Comparison of ENCODE assay signal across 20 cellular contexts in the genomic region with DNA sequence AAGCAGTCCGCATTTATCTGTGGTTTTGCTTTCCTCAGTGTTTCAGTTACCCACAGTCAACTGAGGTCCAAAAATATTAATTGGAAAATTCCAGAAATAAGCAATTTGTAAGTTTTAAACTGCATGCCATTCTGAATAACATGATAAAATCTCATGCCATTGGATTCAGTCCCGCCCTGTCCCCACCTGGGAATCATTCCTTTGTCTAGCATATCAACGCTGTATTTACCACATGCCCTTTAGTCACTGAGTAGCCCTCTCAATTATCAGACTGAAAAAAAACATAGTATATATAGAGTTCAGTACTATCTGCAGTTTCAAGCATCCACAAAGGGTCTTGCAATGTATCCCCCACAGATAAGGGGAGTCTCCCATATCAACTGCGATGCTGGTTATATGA. TPM values are rescaled to one million over a fixed set of nuclear protein-coding genes. Genes with fewer than 3 reads are reported as not detected.
A peak's percentile ranks its signal among the peaks of the same experiment; 100 is the strongest.
DNase-seq lines count a peak whose midpoint lies in the region; ATAC-seq and TF ChIP-seq lines count a peak whose summit lies in the region.
"Had no signal": no experiment of that assay in that cellular context is flagged by ENCODE, and none has a peak within 500 bp of the region (broad histone marks: within the 10 kb centered on the region; RNA-seq: fewer than 3 reads in every experiment).

No MANE protein-coding gene starts in this region.

- H2AK9ac ChIP-seq in IMR-90 (replicated peaks; ENCODE audit: low read depth, low read length, poor library complexity) = no peak overlapping the region

- H3K4me1 ChIP-seq in IMR-90 (ENCODE audit: control insufficient read depth, insufficient read depth, low read length) (peaks cover 12% of the 10 kb centered on the region), ascending aorta (peaks cover 2 to 39% of the 10 kb centered on the region in 2 donors)
- H3K4me1 ChIP-seq: body of pancreas had no signal

- no peak overlapping the region for H2AFZ ChIP-seq in IMR-90 (replicated peaks; ENCODE audit: low read length, poor library complexity)

- no TSS peak for BruUV-seq in IMR-90 (replicated peaks; lab: Mats Ljungman, UMichigan)

- H3K27me3 ChIP-seq in IMR-90 (ENCODE audit: control insufficient read depth, insufficient read depth, low read length) (no peaks in the 10 kb centered on the region), ascending aorta (no peaks in the 10 kb centered on the region)
- H3K27me3 ChIP-seq: body of pancreas, colonic mucosa, left lung, spleen, vagina had no signal

- H3K14ac ChIP-seq in IMR-90 (replicated peaks; ENCODE audit: low read depth, low read length) = no peak overlapping the region

- TF ChIP-seq RAD21 in IMR-90 (IDR thresholded peaks at IDR 0.05; ENCODE audit: low read length) = no peak

- H4K91ac ChIP-seq in IMR-90 (ENCODE audit: insufficient read depth, low read depth, low read length) = no peak overlapping the region

- peaks cover 33% of the 10 kb centered on the region for H3K36me3 Mint-ChIP-seq in T-helper 2 cell treated with Interferon-gamma antibody and Interleukin-4, amounts not matched to agents 5 μg/mL and 100 μg/mL, for 36 hours (ENCODE audit: low read depth)
- peaks cover 12% of the 10 kb centered on the region for H3K36me3 Mint-ChIP-seq in natural killer cell treated with Interleukin-12 subunit alpha and Interleukin-12 subunit beta and Interleukin-15 and Interleukin-18, amount 100 ng/mL, for 72 hours

- peak overlapping the region; percentile 59 for H2BK5ac ChIP-seq in IMR-90 (ENCODE audit: low read depth, low read length, poor library complexity, severe bottlenecking)

- TF ChIP-seq CTCF in IMR-90 (conservative IDR thresholded peaks at IDR 0.05; ENCODE audit: low read depth, low read length) = no peak
- no peak for TF ChIP-seq CTCF in ascending aorta (IDR thresholded peaks at IDR 0.05)

- H2BK15ac ChIP-seq in IMR-90 (ENCODE audit: low read depth, low read length) = no peak overlapping the region

- POLR2A ChIA-PET in IMR-90 (lab: Charles Lee; ENCODE audit: unreplicated experiment) = no interaction called here

- no peak for DNase-seq in T-helper 2 cell treated with Interferon-gamma antibody and Interleukin-4, amounts not matched to agents 5 μg/mL and 100 μg/mL, for 36 hours (ENCODE audit: low spot score)
- DNase-seq in T-helper 2 cell (no peak), IMR-90 (no peak), ascending aorta (ENCODE audit: low spot score in 2 of 2) (no peak), DMS 273 (lab: John Stamatoyannopoulos, UW; ENCODE audit: unreplicated experiment) (no peak)
- no peak for DNase-seq in natural killer cell treated with Interleukin-12 subunit alpha and Interleukin-12 subunit beta and Interleukin-15 and Interleukin-18, amount 100 ng/mL, for 72 hours (ENCODE audit: low spot score)
- DNase-seq: 8988T; activated naive CD4-positive, alpha-beta T cell treated with anti-CD3 and anti-CD28 coated beads, Interleukin-2, amount 10 ng/mL, durations not matched to agents 7 days and 5 days; body of pancreas; colonic mucosa; HCEC 1CT; left lung; NCI-H1436 treated with DMSO at 0.1 percent for 48 hours; NCI-H2171 treated with DMSO at 0.1 percent for 48 hours; NCI-H69; spleen; stimulated activated CD4-positive, alpha-beta T cell treated with anti-CD3 and anti-CD28 coated beads, Interleukin-4, amount 100 ng/mL, for 24 hours had no signal

- no peak overlapping the region for H3K9ac ChIP-seq in IMR-90 (ENCODE audit: low read depth, low read length)

- no peak overlapping the region for H2AK5ac ChIP-seq in IMR-90 (ENCODE audit: low read depth, low read length)

- no peak overlapping the region for H2BK20ac ChIP-seq in IMR-90 (ENCODE audit: low read depth, low read length)

- peak overlapping the region; percentile 85 for H3K27ac Mint-ChIP-seq in T-helper 2 cell treated with Interferon-gamma antibody and Interleukin-4, amounts not matched to agents 5 μg/mL and 100 μg/mL, for 36 hours
- peak overlapping the region; percentile 73 to 81 for H3K27ac Mint-ChIP-seq in natural killer cell treated with Interleukin-12 subunit alpha and Interleukin-12 subunit beta and Interleukin-15 and Interleukin-18, amount 100 ng/mL, for 72 hours

- H4K20me1 ChIP-seq in IMR-90 (ENCODE audit: insufficient read depth, low read length) = no peaks in the 10 kb centered on the region

- peak overlapping the region; percentile 73 for H3K4me3 Mint-ChIP-seq in T-helper 2 cell treated with Interferon-gamma antibody and Interleukin-4, amounts not matched to agents 5 μg/mL and 100 μg/mL, for 36 hours
- peak overlapping the region; percentile 11 for H3K4me3 Mint-ChIP-seq in natural killer cell treated with Interleukin-12 subunit alpha and Interleukin-12 subunit beta and Interleukin-15 and Interleukin-18, amount 100 ng/mL, for 72 hours
- H3K4me3 Mint-ChIP-seq: activated naive CD4-positive, alpha-beta T cell treated with anti-CD3 and anti-CD28 coated beads, Interleukin-2, amount 10 ng/mL, durations not matched to agents 7 days and 5 days had no signal

- 0 out of 2 replicates have a peak, but pooled peaks cover 2% of the 10 kb centered on the region for H3K9me1 ChIP-seq in IMR-90 (ENCODE audit: insufficient read depth, low read length)

- peaks cover 49% of the 10 kb centered on the region for H3K4me1 Mint-ChIP-seq in T-helper 2 cell treated with Interferon-gamma antibody and Interleukin-4, amounts not matched to agents 5 μg/mL and 100 μg/mL, for 36 hours (ENCODE audit: low read depth)
- peaks cover 38 to 58% of the 10 kb centered on the region in 2 donors for H3K4me1 Mint-ChIP-seq in natural killer cell treated with Interleukin-12 subunit alpha and Interleukin-12 subunit beta and Interleukin-15 and Interleukin-18, amount 100 ng/mL, for 72 hours (ENCODE audit: low read depth in 2 of 2)

- H3K23ac ChIP-seq in IMR-90 (ENCODE audit: low read depth, low read length) = no peak overlapping the region

- H3K9me3 ChIP-seq in IMR-90 (ENCODE audit: control insufficient read depth, insufficient read depth, low read length) = no peaks in the 10 kb centered on the region
- no peaks in the 10 kb centered on the region for H3K9me3 ChIP-seq in ascending aorta
- H3K9me3 ChIP-seq: body of pancreas, colonic mucosa, left lung, spleen, vagina had no signal

- H3K79me1 ChIP-seq in IMR-90 (ENCODE audit: low read depth in 1 of 2, low read length in 2 of 2) = peaks cover 12 to 58% of the 10 kb centered on the region in 2 experiments

- H3K4me3 ChIP-seq in IMR-90 (ENCODE audit: insufficient read depth, low read depth, low read length) (no peak overlapping the region), ascending aorta (no peak overlapping the region)
- H3K4me3 ChIP-seq: body of pancreas, colonic mucosa, left lung, spleen, vagina had no signal

- no CpG with 5 or more reads among the region's 4 CpGs for WGBS in IMR-90 (ENCODE audit: extremely low coverage in 2 of 2, insufficient read length in 1 of 2), 2 experiments

- H4K5ac ChIP-seq in IMR-90 (ENCODE audit: low read depth, low read length) = peak overlapping the region; percentile 72; the same call in 1 of the 2 replicates

- in situ Hi-C loops in IMR-90 (cut with MboI; ENCODE audit: low sequenced_read_pairs) = no loop called here

- H2BK120ac ChIP-seq in IMR-90 (ENCODE audit: low read depth, low read length) = no peak overlapping the region

- peaks cover 6% of the 10 kb centered on the region for H3K36me3 ChIP-seq in IMR-90 (ENCODE audit: control insufficient read depth, insufficient read depth, low read length)
- peaks cover 0 to 13% of the 10 kb centered on the region in 2 donors for H3K36me3 ChIP-seq in ascending aorta
- H3K36me3 ChIP-seq: colonic mucosa, vagina had no signal

- H3K56ac ChIP-seq in IMR-90 (ENCODE audit: extremely low read depth, insufficient read depth, low read length) = no peak overlapping the region

- intact Hi-C loops in IMR-90 (cut with micrococcal nuclease) = loop anchor here (2.0 kb wide), 1 partner anchor 14 kb away; no protein-coding TSS in a partner anchor
- intact Hi-C loops in ascending aorta (cut with DNase I) = no loop called here

- H3K27ac ChIP-seq in IMR-90 (ENCODE audit: insufficient read depth, low read length) (no peak overlapping the region), ascending aorta (peak overlapping the region; percentile 62 to 67)
- H3K27ac ChIP-seq: body of pancreas, colonic mucosa, left lung, vagina had no signal

- H3K4ac ChIP-seq in IMR-90 (ENCODE audit: low read depth, low read length) = no peak overlapping the region

- H3K18ac ChIP-seq in IMR-90 (ENCODE audit: low read depth, low read length) = no peak overlapping the region; the same call in 1 of the 2 replicates

- H3K27me3 Mint-ChIP-seq in T-helper 2 cell treated with Interferon-gamma antibody and Interleukin-4, amounts not matched to agents 5 μg/mL and 100 μg/mL, for 36 hours (ENCODE audit: low read depth) = no peaks in the 10 kb centered on the region
- H3K27me3 Mint-ChIP-seq in natural killer cell treated with Interleukin-12 subunit alpha and Interleukin-12 subunit beta and Interleukin-15 and Interleukin-18, amount 100 ng/mL, for 72 hours = no peaks in the 10 kb centered on the region
- H3K27me3 Mint-ChIP-seq: activated naive CD4-positive, alpha-beta T cell treated with anti-CD3 and anti-CD28 coated beads, Interleukin-2, amount 10 ng/mL, durations not matched to agents 7 days and 5 days had no signal

- dilution Hi-C loops in IMR-90 (cut with HindIII; ENCODE audit: low sequenced_read_pairs, unreplicated experiment) = no loop called here

- peak overlapping the region; percentile 64; the same call in 1 of the 2 replicates for H3K4me2 ChIP-seq in IMR-90 (ENCODE audit: low read depth, low read length)

- H4K8ac ChIP-seq in IMR-90 (ENCODE audit: low read depth in 2 of 2, low read length in 2 of 2) = no peak overlapping the region

- ATAC-seq in IMR-90 (ENCODE audit: low read depth) (no peak), GM19023 (IDR thresholded peaks at IDR 0.05; ENCODE audit: unreplicated experiment) (no peak), HG02973 (IDR thresholded peaks at IDR 0.05; ENCODE audit: unreplicated experiment) (no peak)
- ATAC-seq in natural killer cell treated with Interleukin-12 subunit alpha and Interleukin-12 subunit beta and Interleukin-15 and Interleukin-18, amount 100 ng/mL, for 72 hours = no peak
- ATAC-seq: body of pancreas, left lung had no signal

- TF ChIP-seq POLR2A in IMR-90 (IDR thresholded peaks at IDR 0.05; ENCODE audit: low read depth, low read length) = no peak

- CTCF ChIA-PET in IMR-90 (lab: Yijun Ruan, JAX) = interaction anchor here (1.6 kb wide), 1 partner anchor 17 kb away, joined by 3 read pairs; a partner anchor contains a TSS

- no peaks in the 10 kb centered on the region for H3K9me3 Mint-ChIP-seq in T-helper 2 cell treated with Interferon-gamma antibody and Interleukin-4, amounts not matched to agents 5 μg/mL and 100 μg/mL, for 36 hours
- no peaks in the 10 kb centered on the region for H3K9me3 Mint-ChIP-seq in natural killer cell treated with Interleukin-12 subunit alpha and Interleukin-12 subunit beta and Interleukin-15 and Interleukin-18, amount 100 ng/mL, for 72 hours
- H3K9me3 Mint-ChIP-seq: activated naive CD4-positive, alpha-beta T cell treated with anti-CD3 and anti-CD28 coated beads, Interleukin-2, amount 10 ng/mL, durations not matched to agents 7 days and 5 days had no signal

RNA-seq across cellular contexts. Expression of a gene that starts 17.1 kb away (rescaled TPM):
- 17.7 and 23.3 TPM in 2 replicates for total RNA-seq in IMR-90 (2012; rRNA removed)
- polyA plus RNA-seq in IMR-90 (2012; rRNA removed) = 22.1 and 27.8 TPM in 2 replicates
- polyA plus RNA-seq in IMR-90 (2012; cell fraction: cytosol; rRNA removed) = 4.6 and 5.4 TPM in 2 replicates
- polyA plus RNA-seq in IMR-90 (2012; cell fraction: nucleus; rRNA removed; ENCODE audit: low replicate concordance) = 3.0 and 31.7 TPM in 2 replicates
- 26.3 TPM for total RNA-seq in ascending aorta
- 10 to 100 TPM; 49.2 to 61.1 TPM for total RNA-seq in natural killer cell treated with Interleukin-12 subunit alpha and Interleukin-12 subunit beta and Interleukin-15 and Interleukin-18, amount 100 ng/mL, for 72 hours
